ENCODE assay signal across 8 cellular contexts in the genomic region with DNA sequence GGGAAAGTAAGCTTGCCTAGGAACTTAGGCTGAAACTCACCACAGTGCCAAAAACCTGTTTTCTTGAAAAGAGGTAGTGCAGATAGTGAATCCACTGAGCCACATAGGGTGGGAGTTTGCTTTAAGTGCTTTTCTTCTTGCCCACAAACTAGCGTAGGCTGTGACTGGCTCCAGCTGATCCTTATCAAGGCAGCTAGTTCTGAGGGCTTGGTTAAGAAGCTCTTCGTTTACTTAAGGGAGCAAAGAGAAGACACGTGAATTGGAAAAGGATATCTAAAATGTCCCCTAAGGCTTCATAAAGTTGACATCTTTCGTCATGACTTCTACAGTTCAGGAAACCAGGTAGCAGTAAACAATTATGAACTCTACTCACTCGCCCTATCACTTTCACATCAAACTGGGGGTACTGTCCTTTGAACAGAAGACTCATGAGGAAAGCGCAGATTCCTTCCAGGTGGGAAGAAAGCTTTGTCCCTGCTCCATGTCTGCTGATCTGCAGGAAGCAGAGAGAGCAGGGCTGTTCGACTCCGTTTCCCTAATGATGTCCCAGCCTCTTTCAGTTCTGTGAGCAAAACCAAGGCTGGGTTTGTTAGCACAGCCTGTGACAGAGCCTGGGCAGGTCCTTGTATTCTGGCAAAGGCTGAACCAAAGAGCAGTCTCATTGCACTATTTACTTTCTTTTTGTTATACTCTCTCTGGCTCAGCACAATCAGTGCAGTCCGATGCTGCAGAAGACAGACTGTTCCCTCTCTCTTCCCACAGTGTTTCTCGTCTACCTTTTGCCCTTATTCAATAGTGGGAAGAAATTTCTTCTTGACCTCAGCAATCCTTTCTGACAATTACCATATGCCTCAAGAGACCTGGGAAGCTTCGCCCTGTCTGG.
DNase-seq lines count a peak whose midpoint lies in the region; ATAC-seq, FAIRE-seq and TF ChIP-seq lines count a peak whose summit lies in the region.

No MANE protein-coding gene starts in this region.

- H3K27ac ChIP-seq in astrocyte (ENCODE audit: low read depth, low read length) (no peak overlapping the region), muscle layer of duodenum (ENCODE audit: low read length) (peak overlapping the region; percentile 54), substantia nigra (ENCODE audit: low read depth, low read length, poor library complexity, severe bottlenecking) (no peak overlapping the region), trophoblast cell (ENCODE audit: low read depth, low read length) (no peak overlapping the region)

- H4K12ac ChIP-seq in trophoblast cell (ENCODE audit: low read depth, low read length): no peak overlapping the region

- H3K4me1 Mint-ChIP-seq in astrocyte (ENCODE audit: low read depth, unreplicated experiment) (peaks cover 16% of the 10 kb centered on the region), osteocyte (ENCODE audit: unreplicated experiment) (peaks cover 12% of the 10 kb centered on the region)

- H3K4me2 ChIP-seq in astrocyte (ENCODE audit: low read length): peak overlapping the region; percentile 39
- no peak overlapping the region for H3K4me2 ChIP-seq in trophoblast cell (ENCODE audit: low read length)

- H3K4me3 Mint-ChIP-seq in astrocyte (ENCODE audit: unreplicated experiment): no peak overlapping the region
- no peak overlapping the region for H3K4me3 Mint-ChIP-seq in osteocyte (ENCODE audit: unreplicated experiment)

- no peak for FAIRE-seq in astrocyte (lab: Jason Lieb, UNC)

- H2BK120ac ChIP-seq in trophoblast cell (ENCODE audit: insufficient read depth, low read length, poor library complexity): no peak overlapping the region

- H4K20me1 ChIP-seq in astrocyte (ENCODE audit: insufficient read depth, low read length): no peaks in the 10 kb centered on the region

- H3K27me3 Mint-ChIP-seq in astrocyte (ENCODE audit: low read depth, unreplicated experiment): peaks cover 10% of the 10 kb centered on the region
- peaks cover 11% of the 10 kb centered on the region for H3K27me3 Mint-ChIP-seq in osteocyte (ENCODE audit: unreplicated experiment)

- no peak for ATAC-seq in GM18511 (IDR thresholded peaks at IDR 0.05; ENCODE audit: unreplicated experiment)

- H4K91ac ChIP-seq in trophoblast cell (ENCODE audit: low read depth, low read length): no peak overlapping the region

- H3K27ac Mint-ChIP-seq in astrocyte (ENCODE audit: unreplicated experiment): no peak overlapping the region
- H3K27ac Mint-ChIP-seq in osteocyte (ENCODE audit: unreplicated experiment): no peak overlapping the region

- H3K9me3 Mint-ChIP-seq in astrocyte (ENCODE audit: unreplicated experiment) (no peaks in the 10 kb centered on the region), osteocyte (ENCODE audit: unreplicated experiment) (no peaks in the 10 kb centered on the region)

- H3K36me3 ChIP-seq in astrocyte (ENCODE audit: insufficient read depth, low read length) (no peaks in the 10 kb centered on the region), muscle layer of duodenum (ENCODE audit: control insufficient read depth in 1 of 2, insufficient read depth in 2 of 2, low read length in 2 of 2) (no peaks in the 10 kb centered on the region), trophoblast cell (ENCODE audit: control insufficient read depth in 1 of 2, insufficient read depth in 2 of 2, low read length in 2 of 2) (no peaks in the 10 kb centered on the region)

- H3K4ac ChIP-seq in trophoblast cell (ENCODE audit: low read depth, low read length): no peak overlapping the region

- H3K23ac ChIP-seq in trophoblast cell (ENCODE audit: low read length): no peak overlapping the region

- H2AFZ ChIP-seq in astrocyte (ENCODE audit: low read depth, low read length) (no peak overlapping the region), trophoblast cell (ENCODE audit: insufficient read depth, low read length, poor library complexity) (no peak overlapping the region)

- no peaks in the 10 kb centered on the region for H3K79me1 ChIP-seq in trophoblast cell (ENCODE audit: low read length)

- H3K79me2 ChIP-seq in astrocyte (ENCODE audit: insufficient read depth, low read length): no peaks in the 10 kb centered on the region
- no peaks in the 10 kb centered on the region for H3K79me2 ChIP-seq in trophoblast cell (ENCODE audit: control insufficient read depth, insufficient read depth, low read length, poor library complexity)

- WGBS in trophoblast cell (ENCODE audit: extremely low coverage, insufficient coverage, insufficient read length): no CpG with 5 or more reads among the region's 11 CpGs

- in situ Hi-C loops in KBM-7 (cut with MboI; ENCODE audit: low pct_unique_long_range_greater_than_20kb, low sequenced_read_pairs): loop anchor here (25.0 kb wide), 1 partner anchor 781 kb away; no protein-coding TSS in a partner anchor

- H3K18ac ChIP-seq in trophoblast cell (ENCODE audit: low read length): no peak overlapping the region

- H4K8ac ChIP-seq in trophoblast cell (ENCODE audit: low read depth, low read length): no peak overlapping the region

- TF ChIP-seq CTCF in astrocyte (IDR thresholded peaks at IDR 0.05; ENCODE audit: insufficient read depth, low read depth, low read length) (no peak), osteocyte (IDR thresholded peaks at IDR 0.05) (no peak)

- DNase-seq in CMK (ENCODE audit: low read depth) (peak; percentile 14), KBM-7 (peak; percentile 77), astrocyte (ENCODE audit: low read depth) (peak; percentile 33), substantia nigra (lab: John Stamatoyannopoulos, UW) (no peak), osteocyte (ENCODE audit: extremely low spot score, unreplicated experiment) (no peak), trophoblast cell (no peak)

- H3K27me3 ChIP-seq in astrocyte (ENCODE audit: insufficient read depth, low read length) (peaks cover 35% of the 10 kb centered on the region), muscle layer of duodenum (ENCODE audit: low read depth, low read length) (no peaks in the 10 kb centered on the region), trophoblast cell (ENCODE audit: insufficient read depth, low read length) (no peaks in the 10 kb centered on the region)

- no peak overlapping the region for H3K9ac ChIP-seq in astrocyte (ENCODE audit: low read length)
- H3K9ac ChIP-seq in trophoblast cell (ENCODE audit: low read length): no peak overlapping the region

- H2BK5ac ChIP-seq in trophoblast cell (ENCODE audit: low read depth, low read length, poor library complexity): no peak overlapping the region

- H3K4me1 ChIP-seq in astrocyte (ENCODE audit: insufficient read depth, low read length) (no peaks in the 10 kb centered on the region), muscle layer of duodenum (ENCODE audit: control insufficient read depth in 1 of 2, insufficient read depth in 2 of 2, low read length in 2 of 2) (peaks cover 0 to 13% of the 10 kb centered on the region in 2 donors), trophoblast cell (ENCODE audit: control insufficient read depth in 1 of 2, insufficient read depth in 2 of 2, low read length in 2 of 2) (peaks cover 0 to 7% of the 10 kb centered on the region in 2 experiments)

- H2BK12ac ChIP-seq in trophoblast cell (ENCODE audit: low read length): no peak overlapping the region

- H3K4me3 ChIP-seq in astrocyte (ENCODE audit: insufficient read depth, low read depth, low read length) (no peak overlapping the region), muscle layer of duodenum (ENCODE audit: low read depth in 1 of 2, low read length in 2 of 2) (peak overlapping the region; percentile 28 to 60), trophoblast cell (ENCODE audit: low read depth, low read length) (no peak overlapping the region)

- peaks cover 3% of the 10 kb centered on the region for H3K36me3 Mint-ChIP-seq in astrocyte (ENCODE audit: low read depth, unreplicated experiment)
- no peaks in the 10 kb centered on the region for H3K36me3 Mint-ChIP-seq in osteocyte (ENCODE audit: unreplicated experiment)

- no peaks in the 10 kb centered on the region for H3K9me3 ChIP-seq in astrocyte (ENCODE audit: insufficient read depth, low read depth, low read length)
- no peaks in the 10 kb centered on the region for H3K9me3 ChIP-seq in muscle layer of duodenum (ENCODE audit: control insufficient read depth in 1 of 2, low read length in 2 of 2)
- no peaks in the 10 kb centered on the region for H3K9me3 ChIP-seq in trophoblast cell (ENCODE audit: insufficient read depth, low read depth, low read length)

- no peak overlapping the region for H3K14ac ChIP-seq in trophoblast cell (ENCODE audit: low read length)

- no peak overlapping the region for H2AK5ac ChIP-seq in trophoblast cell (ENCODE audit: low read length)

Comparison
In these comparisons a context has a peak if more than half of its experiments do, and no peak if none do; other contexts are left out.
1. DNase-seq: peak in CMK (single experiment), KBM-7 (single experiment) and astrocyte (single experiment); none in substantia nigra (0 of 49), osteocyte (single experiment) and trophoblast cell (0 of 2).
2. H3K4me3 ChIP-seq: peak in muscle layer of duodenum (2 of 2); none in astrocyte (single experiment) and trophoblast cell (single experiment).